Comparison of ENCODE assay signal across 10 cellular contexts in genomic region chr2:117856415-117857210, GRCh38. TPM values are rescaled to one million over a fixed set of nuclear protein-coding genes. Genes with fewer than 3 reads are reported as not detected.
DNase-seq lines count a peak whose midpoint lies in the region; TF ChIP-seq lines count a peak whose summit lies in the region.
"Had no signal": no experiment of that assay in that cellular context is flagged by ENCODE, and none has a peak within 500 bp of the region (broad histone marks: within the 10 kb centered on the region; RNA-seq: fewer than 3 reads in every experiment).

No MANE protein-coding gene starts in this region.

- no peak overlapping the region for H3K4me3 ChIP-seq in epithelial cell of proximal tubule (ENCODE audit: low read depth, low read length)
- H3K4me3 ChIP-seq: dorsolateral prefrontal cortex had no signal

- DNase-seq in GM03348 (ENCODE audit: low spot score) (peak; percentile 85), RPMI7951 (ENCODE audit: low read depth) (peak; percentile 93), epithelial cell of proximal tubule (ENCODE audit: low read depth) (peak; percentile 96), pulmonary artery endothelial cell (ENCODE audit: low read depth, low spot score) (peak; percentile 87), DMS114 treated with DMSO at 0.1 percent for 48 hours (lab: John Stamatoyannopoulos, UW; ENCODE audit: unreplicated experiment) (no peak), NAMALWA (ENCODE audit: low spot score) (no peak), DMS79 (lab: John Stamatoyannopoulos, UW) (no peak)
- no peak for DNase-seq in activated CD4-positive, CD25-positive, alpha-beta regulatory T cell treated with anti-CD3 and anti-CD28 coated beads, Interleukin-2, amount 50 U/mL, for 72 hours
- DNase-seq: dorsolateral prefrontal cortex, NCI-H1092 treated with DMSO at 0.1 percent for 48 hours had no signal

- no peak for TF ChIP-seq CTCF in epithelial cell of proximal tubule (conservative IDR thresholded peaks at IDR 0.05; ENCODE audit: low read depth, low read length)

RNA-seq across cellular contexts. Expression of gene DDX18, which starts 42.1 kb away (rescaled TPM):
- 66.3 and 77.7 TPM in 2 replicates for total RNA-seq in RPMI7951 (2014; rRNA removed; shearing (Covaris generic))
- total RNA-seq in epithelial cell of proximal tubule (51.9 and 89.1 TPM in 2 replicates), pulmonary artery endothelial cell (55.9 and 69.6 TPM in 2 replicates)

Comparison
In these comparisons a context has a peak if more than half of its experiments do, and no peak if none do; other contexts are left out.
1. DNase-seq: peak in GM03348 (single experiment), RPMI7951 (single experiment), epithelial cell of proximal tubule (single experiment) and pulmonary artery endothelial cell (single experiment); none in DMS114 treated with DMSO at 0.1 percent for 48 hours (single experiment), activated CD4-positive, CD25-positive, alpha-beta regulatory T cell treated with anti-CD3 and anti-CD28 coated beads, Interleukin-2, amount 50 U/mL, for 72 hours (single experiment), NAMALWA (single experiment) and DMS79 (single experiment).